21 cellular contexts compared by ENCODE assay signal in the genomic region with DNA sequence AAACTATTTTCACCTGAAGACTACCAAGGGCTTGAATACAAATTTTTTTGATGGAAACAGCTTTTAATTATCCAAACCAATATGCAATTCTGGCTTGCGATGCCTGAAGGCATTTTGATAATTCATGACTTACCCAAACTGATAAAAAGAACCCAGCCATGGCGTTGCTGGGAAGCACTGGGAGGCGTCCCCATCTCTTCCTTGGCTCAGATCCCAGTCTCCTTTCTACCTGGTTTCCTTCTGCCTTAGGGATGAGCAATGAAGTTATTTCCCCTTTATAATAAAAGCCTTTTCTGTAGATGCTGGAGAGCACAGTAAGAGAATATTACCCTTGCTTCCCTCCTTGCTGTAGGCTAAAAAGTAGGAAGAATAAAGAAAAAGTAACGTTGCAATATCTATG.
"Had no signal": no experiment of that assay in that cellular context is flagged by ENCODE, and none has a peak within 500 bp of the region (broad histone marks: within the 10 kb centered on the region; RNA-seq: fewer than 3 reads in every experiment).

No MANE protein-coding gene starts in this region.

- H3K4me1 ChIP-seq: upper lobe of left lung had no signal

- ATAC-seq: activated naive CD4-positive, alpha-beta T cell treated with anti-CD3 and anti-CD28 coated beads, Interleukin-2, amount 50 U/mL, for 72 hours; activated T-cell treated with anti-CD3 and anti-CD28 coated beads, Interleukin-2, amount 50 U/mL, for 4 hours; activated T-helper 17 cell treated with anti-CD3 and anti-CD28 coated beads, Interleukin-2, amount 50 U/mL, for 72 hours; left ventricle myocardium superior; right lobe of liver; T-helper 17 cell had no signal

- DNase-seq: activated CD4-positive, alpha-beta memory T cell treated with anti-CD3 and anti-CD28 coated beads, Interleukin-2, amount 10 ng/mL, durations not matched to agents 7 days and 5 days; activated CD4-positive, alpha-beta T cell treated with anti-CD3 and anti-CD28 coated beads, Interleukin-2, amount 10 ng/mL, durations not matched to agents 7 days and 5 days; activated CD4-positive, CD25-positive, alpha-beta regulatory T cell treated with anti-CD3 and anti-CD28 coated beads, Interleukin-2, amount 50 U/mL, for 72 hours; activated T-cell treated with anti-CD3 and anti-CD28 coated beads, Interleukin-2, amount 50 U/mL, for 4 hours; dermis blood vessel endothelial cell; effector CD8-positive, alpha-beta T cell; left ventricle myocardium superior; naive B cell; nephron progenitor cell; ovary; right lobe of liver; stimulated activated CD4-positive, alpha-beta T cell treated with anti-CD3 and anti-CD28 coated beads, Interleukin-2, amount 100 ng/mL, for 48 hours; stimulated activated naive CD4-positive, alpha-beta T cell treated with Interleukin-2 at 50 U/mL for 16 hours; SW 1271; T-helper 17 cell; T1000; upper lobe of left lung had no signal

- H3K9me3 ChIP-seq: ovary, right lobe of liver, thoracic aorta, upper lobe of left lung, vagina had no signal

- H3K4me3 ChIP-seq: ovary, right lobe of liver, thoracic aorta, upper lobe of left lung, vagina had no signal

- H3K27ac ChIP-seq: ovary, right lobe of liver, thoracic aorta, upper lobe of left lung, vagina had no signal

- H3K27me3 ChIP-seq: ovary, right lobe of liver, upper lobe of left lung, vagina had no signal

- H3K36me3 ChIP-seq: ovary, right lobe of liver, thoracic aorta, upper lobe of left lung, vagina had no signal
